In the genomic region with DNA sequence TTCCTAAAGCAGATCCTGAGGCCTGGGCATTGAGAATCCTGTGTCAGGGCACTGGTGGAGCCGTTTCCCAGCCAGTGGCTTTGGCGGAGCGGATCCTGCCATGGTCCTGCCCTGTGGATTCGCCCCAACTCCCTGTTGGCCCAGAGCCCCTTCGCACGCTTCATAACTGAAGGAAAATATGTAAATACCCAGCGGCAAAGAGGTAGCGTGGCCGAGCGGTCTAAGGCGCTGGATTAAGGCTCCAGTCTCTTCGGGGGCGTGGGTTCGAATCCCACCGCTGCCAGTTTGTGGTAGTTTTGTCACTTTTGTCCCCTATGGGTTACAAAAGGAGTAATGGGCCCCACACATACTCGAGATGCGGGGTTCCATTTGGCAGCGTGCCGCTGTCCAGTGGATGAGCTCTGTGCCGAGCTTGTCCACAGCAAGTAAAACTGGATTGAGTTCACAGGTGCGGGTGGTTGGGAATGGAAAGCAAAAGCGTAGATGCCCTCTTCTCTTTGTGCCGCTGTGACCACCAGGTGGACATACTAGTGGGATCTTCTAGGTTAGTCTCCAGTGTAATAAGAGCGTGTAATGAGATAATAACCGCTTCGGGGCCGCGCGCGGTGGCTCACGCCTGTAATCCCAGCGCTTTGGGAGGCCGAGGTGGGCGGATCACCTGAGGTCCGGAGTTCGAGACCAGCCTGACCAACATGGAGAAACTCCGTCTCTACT, we compare ENCODE assay signal across 1 cellular context.
TF ChIP-seq lines count a peak whose summit lies in the region.

No MANE protein-coding gene starts in this region.

TF ChIP-seq in endothelial cell of umbilical vein, 7 proteins besides CTCF, POLR2A, EP300 and RAD21:
- TF ChIP-seq GATA2 (IDR thresholded peaks at IDR 0.05; ENCODE audit: insufficient read depth, insufficient read length, low read depth, low read length) (no peak), POLR2AphosphoS5 (IDR thresholded peaks at IDR 0.05; ENCODE audit: insufficient read depth, low read depth, low read length) (no peak), MAX (IDR thresholded peaks at IDR 0.05; ENCODE audit: insufficient read depth, insufficient read length) (no peak), FOS (IDR thresholded peaks at IDR 0.05; ENCODE audit: borderline replicate concordance, insufficient read depth, low read length) (no peak), JUN (IDR thresholded peaks at IDR 0.05; ENCODE audit: borderline replicate concordance, insufficient read depth, insufficient read length, low read depth) (no peak), MYC (IDR thresholded peaks at IDR 0.05; ENCODE audit: low read depth, low read length) (no peak), EZH2 (IDR thresholded peaks at IDR 0.05; ENCODE audit: borderline replicate concordance, low read depth, low read length, severe bottlenecking) (no peak)
TF ChIP-seq in endothelial cell of umbilical vein: peak in this region for 0.
